ENCODE assay signal across 20 cellular contexts in the genomic region with DNA sequence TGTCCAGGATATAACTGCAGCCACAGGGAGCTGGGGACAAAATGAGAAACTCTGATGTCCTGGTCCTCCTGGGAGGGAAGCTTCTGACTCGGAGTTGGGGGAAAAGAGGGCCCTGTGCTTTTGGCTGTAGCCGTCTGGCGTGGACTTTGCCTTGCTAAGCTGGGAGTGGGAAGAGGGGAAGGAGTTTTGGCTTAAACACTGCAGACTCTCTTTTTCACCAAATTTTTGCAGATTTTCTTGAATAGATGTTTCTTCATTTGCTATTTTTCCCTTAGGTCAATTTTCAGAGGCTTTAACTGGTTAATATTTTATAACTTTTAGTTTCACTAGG.
"Had no signal": no experiment of that assay in that cellular context is flagged by ENCODE, and none has a peak within 500 bp of the region (broad histone marks: within the 10 kb centered on the region; RNA-seq: fewer than 3 reads in every experiment).

No MANE protein-coding gene starts in this region.

- FAIRE-seq: bronchial epithelial cell, keratinocyte had no signal

- H3K27me3 ChIP-seq: colonic mucosa, dorsolateral prefrontal cortex, esophagus squamous epithelium, heart left ventricle, spleen, upper lobe of right lung had no signal

- H3K27me3 Mint-ChIP-seq: activated naive CD8-positive, alpha-beta T cell treated with anti-CD3 and anti-CD28 coated beads for 36 hours; effector memory CD8-positive, alpha-beta T cell; natural killer cell treated with Interleukin-12 subunit alpha and Interleukin-12 subunit beta and Interleukin-15 and Interleukin-18, amount 100 ng/mL, for 72 hours had no signal

- H3K4me3 Mint-ChIP-seq: activated naive CD8-positive, alpha-beta T cell treated with anti-CD3 and anti-CD28 coated beads for 36 hours; effector memory CD8-positive, alpha-beta T cell; natural killer cell treated with Interleukin-12 subunit alpha and Interleukin-12 subunit beta and Interleukin-15 and Interleukin-18, amount 100 ng/mL, for 72 hours; T-helper 1 cell treated with Interleukin-12 subunit alpha and Interleukin-12 subunit beta and Interleukin-4 antibody, amounts not matched to agents 30 μg/mL and 1 μg/mL, for 36 hours; WTC11 had no signal

- H3K27ac ChIP-seq: colonic mucosa, dorsolateral prefrontal cortex, esophagus squamous epithelium, heart left ventricle, prostate gland, spleen, upper lobe of right lung had no signal

- H3K36me3 ChIP-seq: colonic mucosa, esophagus squamous epithelium, prostate gland, upper lobe of right lung had no signal

- DNase-seq: activated CD8-positive, alpha-beta memory T cell treated with anti-CD3 and anti-CD28 coated beads, Interleukin-2, amount 50 U/mL, for 48 hours; activated naive CD8-positive, alpha-beta T cell treated with anti-CD3 and anti-CD28 coated beads for 36 hours; activated T-cell treated with anti-CD3 and anti-CD28 coated beads, Interleukin-2, amount 50 U/mL, for 48 hours; amygdala; colonic mucosa; dorsolateral prefrontal cortex; effector memory CD8-positive, alpha-beta T cell; esophagus squamous epithelium; heart left ventricle; spleen; stimulated activated naive CD8-positive, alpha-beta T cell treated with anti-CD3 and anti-CD28 coated beads, Interleukin-15, Interleukin-2, amounts not matched to agents 100 U/mL and 50 U/mL, for 24 hours; T1000; upper lobe of right lung had no signal

- H3K4me1 Mint-ChIP-seq: activated naive CD8-positive, alpha-beta T cell treated with anti-CD3 and anti-CD28 coated beads for 36 hours had no signal

- H3K4me3 ChIP-seq: colonic mucosa, dorsolateral prefrontal cortex, esophagus squamous epithelium, heart left ventricle, lung, prostate gland, spleen, upper lobe of right lung had no signal

- H3K9me3 ChIP-seq: colonic mucosa, esophagus squamous epithelium, heart left ventricle, prostate gland, spleen, upper lobe of right lung had no signal

- H3K4me1 ChIP-seq: colonic mucosa, esophagus squamous epithelium, heart left ventricle, prostate gland, spleen, upper lobe of right lung had no signal

- H3K27ac Mint-ChIP-seq: activated naive CD8-positive, alpha-beta T cell treated with anti-CD3 and anti-CD28 coated beads for 36 hours; effector memory CD8-positive, alpha-beta T cell; natural killer cell treated with Interleukin-12 subunit alpha and Interleukin-12 subunit beta and Interleukin-15 and Interleukin-18, amount 100 ng/mL, for 72 hours; T-helper 1 cell treated with Interleukin-12 subunit alpha and Interleukin-12 subunit beta and Interleukin-4 antibody, amounts not matched to agents 30 μg/mL and 1 μg/mL, for 36 hours; WTC11 had no signal

- ATAC-seq: heart left ventricle; natural killer cell treated with Interleukin-12 subunit alpha and Interleukin-12 subunit beta and Interleukin-15 and Interleukin-18, amount 100 ng/mL, for 72 hours; stimulated activated naive CD8-positive, alpha-beta T cell treated with anti-CD3 and anti-CD28 coated beads, Interleukin-15, Interleukin-2, amounts not matched to agents 100 U/mL and 50 U/mL, for 24 hours; upper lobe of right lung had no signal

- H3K9me3 Mint-ChIP-seq: activated naive CD8-positive, alpha-beta T cell treated with anti-CD3 and anti-CD28 coated beads for 36 hours; effector memory CD8-positive, alpha-beta T cell; natural killer cell treated with Interleukin-12 subunit alpha and Interleukin-12 subunit beta and Interleukin-15 and Interleukin-18, amount 100 ng/mL, for 72 hours; T-helper 1 cell treated with Interleukin-12 subunit alpha and Interleukin-12 subunit beta and Interleukin-4 antibody, amounts not matched to agents 30 μg/mL and 1 μg/mL, for 36 hours had no signal
